In the genomic region with DNA sequence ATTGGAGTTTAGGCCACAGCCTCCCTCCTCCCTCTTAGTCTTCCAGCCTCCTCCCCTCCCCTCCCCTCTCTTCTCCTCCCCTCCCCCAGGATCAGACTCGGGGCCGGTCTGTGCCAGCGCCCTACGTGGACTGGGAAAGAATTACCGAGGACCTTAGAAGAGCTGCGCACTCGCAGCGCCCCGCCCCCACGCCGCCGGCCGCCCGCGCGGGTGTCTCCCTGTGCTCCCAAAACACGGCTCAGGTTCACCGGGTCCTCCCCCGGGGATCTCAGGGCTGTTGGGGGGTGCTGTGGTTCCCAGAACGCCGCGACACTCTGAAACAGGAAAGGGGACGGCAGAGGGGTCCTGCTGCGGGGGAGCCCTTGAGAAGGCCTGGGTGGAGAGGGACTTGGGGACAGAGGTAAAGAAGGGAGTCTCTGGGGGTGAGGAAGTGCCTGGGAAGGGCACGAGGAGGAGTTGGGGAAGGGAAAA, we compare ENCODE assay signal across 1 cellular context.
TF ChIP-seq lines count a peak whose summit lies in the region.

No MANE protein-coding gene starts in this region.

TF ChIP-seq in H1, 55 proteins besides CTCF, POLR2A, EP300 and RAD21:
- TF ChIP-seq EGR1 (IDR thresholded peaks at IDR 0.05; ENCODE audit: borderline replicate concordance, low read depth, low read length) (peak; percentile 3; the same call in 1 of the 2 replicates), KDM4A (IDR thresholded peaks at IDR 0.05; ENCODE audit: low read depth, low read length, severe bottlenecking) (peak; percentile 71), YY1 (IDR thresholded peaks at IDR 0.05; ENCODE audit: low read depth, low read length) (0 out of 2 replicates have a peak, but pooled peaks have one; percentile 18), MAFK (IDR thresholded peaks at IDR 0.05; ENCODE audit: low read depth, low read length) (peak; percentile 57; the same call in 1 of the 2 replicates), ASH2L (IDR thresholded peaks at IDR 0.05; ENCODE audit: low read length) (peak; percentile 52), SP1 (IDR thresholded peaks at IDR 0.05; ENCODE audit: low read depth, low read length) (no peak), EZH2 (IDR thresholded peaks at IDR 0.05; ENCODE audit: low read depth, low read length, severe bottlenecking) (no peak), FOSL1 (IDR thresholded peaks at IDR 0.05; ENCODE audit: insufficient read depth, low read depth, low read length) (no peak)
- TF ChIP-seq, protein P1, sequence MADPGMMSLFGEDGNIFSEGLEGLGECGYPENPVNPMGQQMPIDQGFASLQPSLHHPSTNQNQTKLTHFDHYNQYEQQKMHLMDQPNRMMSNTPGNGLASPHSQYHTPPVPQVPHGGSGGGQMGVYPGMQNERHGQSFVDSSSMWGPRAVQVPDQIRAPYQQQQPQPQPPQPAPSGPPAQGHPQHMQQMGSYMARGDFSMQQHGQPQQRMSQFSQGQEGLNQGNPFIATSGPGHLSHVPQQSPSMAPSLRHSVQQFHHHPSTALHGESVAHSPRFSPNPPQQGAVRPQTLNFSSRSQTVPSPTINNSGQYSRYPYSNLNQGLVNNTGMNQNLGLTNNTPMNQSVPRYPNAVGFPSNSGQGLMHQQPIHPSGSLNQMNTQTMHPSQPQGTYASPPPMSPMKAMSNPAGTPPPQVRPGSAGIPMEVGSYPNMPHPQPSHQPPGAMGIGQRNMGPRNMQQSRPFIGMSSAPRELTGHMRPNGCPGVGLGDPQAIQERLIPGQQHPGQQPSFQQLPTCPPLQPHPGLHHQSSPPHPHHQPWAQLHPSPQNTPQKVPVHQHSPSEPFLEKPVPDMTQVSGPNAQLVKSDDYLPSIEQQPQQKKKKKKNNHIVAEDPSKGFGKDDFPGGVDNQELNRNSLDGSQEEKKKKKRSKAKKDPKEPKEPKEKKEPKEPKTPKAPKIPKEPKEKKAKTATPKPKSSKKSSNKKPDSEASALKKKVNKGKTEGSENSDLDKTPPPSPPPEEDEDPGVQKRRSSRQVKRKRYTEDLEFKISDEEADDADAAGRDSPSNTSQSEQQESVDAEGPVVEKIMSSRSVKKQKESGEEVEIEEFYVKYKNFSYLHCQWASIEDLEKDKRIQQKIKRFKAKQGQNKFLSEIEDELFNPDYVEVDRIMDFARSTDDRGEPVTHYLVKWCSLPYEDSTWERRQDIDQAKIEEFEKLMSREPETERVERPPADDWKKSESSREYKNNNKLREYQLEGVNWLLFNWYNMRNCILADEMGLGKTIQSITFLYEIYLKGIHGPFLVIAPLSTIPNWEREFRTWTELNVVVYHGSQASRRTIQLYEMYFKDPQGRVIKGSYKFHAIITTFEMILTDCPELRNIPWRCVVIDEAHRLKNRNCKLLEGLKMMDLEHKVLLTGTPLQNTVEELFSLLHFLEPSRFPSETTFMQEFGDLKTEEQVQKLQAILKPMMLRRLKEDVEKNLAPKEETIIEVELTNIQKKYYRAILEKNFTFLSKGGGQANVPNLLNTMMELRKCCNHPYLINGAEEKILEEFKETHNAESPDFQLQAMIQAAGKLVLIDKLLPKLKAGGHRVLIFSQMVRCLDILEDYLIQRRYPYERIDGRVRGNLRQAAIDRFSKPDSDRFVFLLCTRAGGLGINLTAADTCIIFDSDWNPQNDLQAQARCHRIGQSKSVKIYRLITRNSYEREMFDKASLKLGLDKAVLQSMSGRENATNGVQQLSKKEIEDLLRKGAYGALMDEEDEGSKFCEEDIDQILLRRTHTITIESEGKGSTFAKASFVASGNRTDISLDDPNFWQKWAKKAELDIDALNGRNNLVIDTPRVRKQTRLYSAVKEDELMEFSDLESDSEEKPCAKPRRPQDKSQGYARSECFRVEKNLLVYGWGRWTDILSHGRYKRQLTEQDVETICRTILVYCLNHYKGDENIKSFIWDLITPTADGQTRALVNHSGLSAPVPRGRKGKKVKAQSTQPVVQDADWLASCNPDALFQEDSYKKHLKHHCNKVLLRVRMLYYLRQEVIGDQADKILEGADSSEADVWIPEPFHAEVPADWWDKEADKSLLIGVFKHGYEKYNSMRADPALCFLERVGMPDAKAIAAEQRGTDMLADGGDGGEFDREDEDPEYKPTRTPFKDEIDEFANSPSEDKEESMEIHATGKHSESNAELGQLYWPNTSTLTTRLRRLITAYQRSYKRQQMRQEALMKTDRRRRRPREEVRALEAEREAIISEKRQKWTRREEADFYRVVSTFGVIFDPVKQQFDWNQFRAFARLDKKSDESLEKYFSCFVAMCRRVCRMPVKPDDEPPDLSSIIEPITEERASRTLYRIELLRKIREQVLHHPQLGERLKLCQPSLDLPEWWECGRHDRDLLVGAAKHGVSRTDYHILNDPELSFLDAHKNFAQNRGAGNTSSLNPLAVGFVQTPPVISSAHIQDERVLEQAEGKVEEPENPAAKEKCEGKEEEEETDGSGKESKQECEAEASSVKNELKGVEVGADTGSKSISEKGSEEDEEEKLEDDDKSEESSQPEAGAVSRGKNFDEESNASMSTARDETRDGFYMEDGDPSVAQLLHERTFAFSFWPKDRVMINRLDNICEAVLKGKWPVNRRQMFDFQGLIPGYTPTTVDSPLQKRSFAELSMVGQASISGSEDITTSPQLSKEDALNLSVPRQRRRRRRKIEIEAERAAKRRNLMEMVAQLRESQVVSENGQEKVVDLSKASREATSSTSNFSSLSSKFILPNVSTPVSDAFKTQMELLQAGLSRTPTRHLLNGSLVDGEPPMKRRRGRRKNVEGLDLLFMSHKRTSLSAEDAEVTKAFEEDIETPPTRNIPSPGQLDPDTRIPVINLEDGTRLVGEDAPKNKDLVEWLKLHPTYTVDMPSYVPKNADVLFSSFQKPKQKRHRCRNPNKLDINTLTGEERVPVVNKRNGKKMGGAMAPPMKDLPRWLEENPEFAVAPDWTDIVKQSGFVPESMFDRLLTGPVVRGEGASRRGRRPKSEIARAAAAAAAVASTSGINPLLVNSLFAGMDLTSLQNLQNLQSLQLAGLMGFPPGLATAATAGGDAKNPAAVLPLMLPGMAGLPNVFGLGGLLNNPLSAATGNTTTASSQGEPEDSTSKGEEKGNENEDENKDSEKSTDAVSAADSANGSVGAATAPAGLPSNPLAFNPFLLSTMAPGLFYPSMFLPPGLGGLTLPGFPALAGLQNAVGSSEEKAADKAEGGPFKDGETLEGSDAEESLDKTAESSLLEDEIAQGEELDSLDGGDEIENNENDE (IDR thresholded peaks at IDR 0.05; ENCODE audit: insufficient replicate concordance, low read length), result peak; percentile 99
TF ChIP-seq in H1: peak in this region for 6.
